ENCODE assay signal across 1 cellular context in genomic region chr4:41028392-41029076, GRCh38.
TF ChIP-seq lines count a peak whose summit lies in the region.

No MANE protein-coding gene starts in this region.

TF ChIP-seq in HEK293, 187 proteins besides CTCF, POLR2A, EP300 and RAD21 (continued from another document and continues in another):
- TF ChIP-seq ZNF433 (tag by site-specific recombination; IDR thresholded peaks at IDR 0.05; ENCODE audit: low read depth): no peak
- TF ChIP-seq ZFHX2 (tag by site-specific recombination; conservative IDR thresholded peaks at IDR 0.05): no peak
- no peak for TF ChIP-seq ZNF112 (tag by site-specific recombination; IDR thresholded peaks at IDR 0.05)
- TF ChIP-seq ZNF544 (tag by site-specific recombination; IDR thresholded peaks at IDR 0.05): no peak
- TF ChIP-seq YY1 (tag by site-specific recombination; IDR thresholded peaks at IDR 0.05): no peak
- no peak for TF ChIP-seq ZNF121 (tag by site-specific recombination; IDR thresholded peaks at IDR 0.05)
- no peak for TF ChIP-seq ZNF391 (tag by site-specific recombination; IDR thresholded peaks at IDR 0.05; ENCODE audit: borderline replicate concordance, low read depth)
- no peak for TF ChIP-seq HOXD13 (CRISPR knock-in tag; IDR thresholded peaks at IDR 0.05; ENCODE audit: borderline replicate concordance)
- no peak for TF ChIP-seq KLF16 (tag by site-specific recombination; IDR thresholded peaks at IDR 0.05)
- 0 out of 2 replicates have a peak, but pooled peaks have one; percentile 29 for TF ChIP-seq ZNF19 (tag by site-specific recombination; IDR thresholded peaks at IDR 0.05; ENCODE audit: low read depth)
- TF ChIP-seq ZBTB26 (tag by site-specific recombination; optimal IDR thresholded peaks at IDR 0.05): no peak
- TF ChIP-seq ZNF664 (tag by site-specific recombination; IDR thresholded peaks at IDR 0.05): no peak
- TF ChIP-seq ELK4 (IDR thresholded peaks at IDR 0.05; ENCODE audit: borderline replicate concordance, low read depth, low read length): no peak
- TF ChIP-seq KLF8 (tag by site-specific recombination; IDR thresholded peaks at IDR 0.05): 0 out of 2 replicates have a peak, but pooled peaks have one; percentile 20
- peak; percentile 50 for TF ChIP-seq WT1 (tag by site-specific recombination; IDR thresholded peaks at IDR 0.05)
- peak; percentile 31; the same call in 1 of the 2 replicates for TF ChIP-seq BCL6B (tag by site-specific recombination; IDR thresholded peaks at IDR 0.05)
- TF ChIP-seq ZNF707 (tag by site-specific recombination; IDR thresholded peaks at IDR 0.05): no peak
- no peak for TF ChIP-seq GFI1B (tag by site-specific recombination; IDR thresholded peaks at IDR 0.05)
- TF ChIP-seq MYNN (tag by site-specific recombination; IDR thresholded peaks at IDR 0.05; ENCODE audit: borderline replicate concordance): no peak
- TF ChIP-seq SCRT1 (tag by site-specific recombination; IDR thresholded peaks at IDR 0.05; ENCODE audit: borderline replicate concordance): no peak
- TF ChIP-seq ZNF280D (tag by site-specific recombination; IDR thresholded peaks at IDR 0.05): no peak
- 0 out of 2 replicates have a peak, but pooled peaks have one; percentile 37 for TF ChIP-seq ZBTB44 (tag by site-specific recombination; IDR thresholded peaks at IDR 0.05)
- TF ChIP-seq ZNF843 (tag by site-specific recombination; IDR thresholded peaks at IDR 0.05): peak; percentile 82
- no peak for TF ChIP-seq ZNF146 (tag by site-specific recombination; IDR thresholded peaks at IDR 0.05)
- no peak for TF ChIP-seq KLF9 (tag by site-specific recombination; IDR thresholded peaks at IDR 0.05; ENCODE audit: low read depth)
- no peak for TF ChIP-seq PATZ1 (tag by site-specific recombination; IDR thresholded peaks at IDR 0.05)
- no peak for TF ChIP-seq ZNF510 (tag by site-specific recombination; IDR thresholded peaks at IDR 0.05; ENCODE audit: insufficient replicate concordance)
- TF ChIP-seq ZNF623 (tag by site-specific recombination; IDR thresholded peaks at IDR 0.05): no peak
- no peak for TF ChIP-seq TSHZ1 (tag by site-specific recombination; IDR thresholded peaks at IDR 0.05; ENCODE audit: borderline replicate concordance)
- no peak for TF ChIP-seq ZBTB1 (tag by site-specific recombination; IDR thresholded peaks at IDR 0.05)
- TF ChIP-seq FEZF1 (tag by site-specific recombination; IDR thresholded peaks at IDR 0.05): peak; percentile 91
- TF ChIP-seq ZNF670 (tag by site-specific recombination; IDR thresholded peaks at IDR 0.05; ENCODE audit: low read depth): no peak
- no peak for TF ChIP-seq SP3 (tag by site-specific recombination; IDR thresholded peaks at IDR 0.05)
- TF ChIP-seq HIC1 (tag by site-specific recombination; IDR thresholded peaks at IDR 0.05): no peak
- TF ChIP-seq OSR2 (tag by site-specific recombination; IDR thresholded peaks at IDR 0.05): peak; percentile 49; the same call in 1 of the 2 replicates
- TF ChIP-seq IKZF3 (tag by site-specific recombination; IDR thresholded peaks at IDR 0.05): no peak
- no peak for TF ChIP-seq RBAK (tag by site-specific recombination; IDR thresholded peaks at IDR 0.05)
- no peak for TF ChIP-seq ZNF214 (tag by site-specific recombination; IDR thresholded peaks at IDR 0.05; ENCODE audit: borderline replicate concordance)
- TF ChIP-seq GLI4 (tag by site-specific recombination; IDR thresholded peaks at IDR 0.05): no peak
- no peak for TF ChIP-seq ZNF621 (tag by site-specific recombination; IDR thresholded peaks at IDR 0.05)
- TF ChIP-seq ZNF16 (tag by site-specific recombination; IDR thresholded peaks at IDR 0.05; ENCODE audit: low read depth): no peak
- no peak for TF ChIP-seq ZNF354C (tag by site-specific recombination; IDR thresholded peaks at IDR 0.05; ENCODE audit: borderline replicate concordance, low read depth)
- no peak for TF ChIP-seq ZNF610 (tag by site-specific recombination; IDR thresholded peaks at IDR 0.05; ENCODE audit: borderline replicate concordance)
- no peak for TF ChIP-seq ZNF624 (tag by site-specific recombination; IDR thresholded peaks at IDR 0.05)
- no peak for TF ChIP-seq ZNF473 (tag by site-specific recombination; IDR thresholded peaks at IDR 0.05)
- no peak for TF ChIP-seq ZNF558 (tag by site-specific recombination; IDR thresholded peaks at IDR 0.05)
- TF ChIP-seq GLIS1 (tag by site-specific recombination; IDR thresholded peaks at IDR 0.05): no peak
- no peak for TF ChIP-seq ZFP3 (tag by site-specific recombination; IDR thresholded peaks at IDR 0.05; ENCODE audit: low read depth)
- no peak for TF ChIP-seq ZNF221 (tag by site-specific recombination; IDR thresholded peaks at IDR 0.05; ENCODE audit: borderline replicate concordance)
- TF ChIP-seq MEIS1 (CRISPR knock-in tag; IDR thresholded peaks at IDR 0.05; ENCODE audit: borderline replicate concordance): no peak
- TF ChIP-seq ZNF768 (tag by site-specific recombination; IDR thresholded peaks at IDR 0.05): no peak
- no peak for TF ChIP-seq ZNF248 (tag by site-specific recombination; IDR thresholded peaks at IDR 0.05)
- no peak for TF ChIP-seq ZNF529 (tag by site-specific recombination; IDR thresholded peaks at IDR 0.05; ENCODE audit: insufficient replicate concordance)
